Comparison of ENCODE assay signal across 8 cellular contexts in the genomic region with DNA sequence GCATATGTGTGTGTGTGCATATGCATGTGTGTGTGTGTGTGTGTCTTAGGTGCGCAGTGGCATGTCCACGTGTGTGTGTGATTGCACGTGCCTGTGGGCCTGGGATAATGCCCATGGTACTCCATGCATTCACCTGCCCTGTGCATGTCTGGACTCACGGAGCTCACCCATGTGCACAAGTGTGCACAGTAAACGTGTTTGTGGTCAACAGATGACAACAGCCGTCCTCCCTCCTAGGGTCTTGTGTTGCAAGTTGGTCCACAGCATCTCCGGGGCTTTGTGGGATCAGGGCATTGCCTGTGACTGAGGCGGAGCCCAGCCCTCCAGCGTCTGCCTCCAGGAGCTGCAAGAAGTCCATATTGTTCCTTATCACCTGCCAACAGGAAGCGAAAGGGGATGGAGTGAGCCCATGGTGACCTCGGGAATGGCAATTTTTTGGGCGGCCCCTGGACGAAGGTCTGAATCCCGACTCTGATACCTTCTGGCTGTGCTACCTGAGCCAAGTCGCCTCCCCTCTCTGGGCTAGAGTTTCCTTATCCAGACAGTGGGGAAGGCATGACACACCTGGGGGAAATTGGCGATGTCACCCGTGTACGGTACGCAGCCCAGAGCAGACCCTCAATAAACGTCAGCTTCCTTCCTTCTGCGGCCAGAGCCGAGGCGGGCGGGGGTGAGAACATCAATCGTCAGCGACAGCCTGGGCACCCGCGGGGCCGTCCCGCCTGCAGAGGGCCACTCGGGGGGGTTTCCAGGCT. TPM values are rescaled to one million over a fixed set of nuclear protein-coding genes. Genes with fewer than 3 reads are reported as not detected.
A peak's percentile ranks its signal among the peaks of the same experiment; 100 is the strongest.
DNase-seq lines count a peak whose midpoint lies in the region; ATAC-seq and TF ChIP-seq lines count a peak whose summit lies in the region.

No MANE protein-coding gene starts in this region.

- H3F3A ChIP-seq in GM23338 (replicated peaks; ENCODE audit: low read depth): no peaks in the 10 kb centered on the region

- H3K27ac ChIP-seq in GM23338 (ENCODE audit: low read depth): no peak overlapping the region
- H3K27ac ChIP-seq in coronary artery: no peak overlapping the region

- H3K27me3 Mint-ChIP-seq in GM23338 (ENCODE audit: insufficient read depth, low read depth, poor library complexity): peaks cover 7% of the 10 kb centered on the region

- H3K27ac Mint-ChIP-seq in GM23338: no peak overlapping the region

- no peaks in the 10 kb centered on the region for H3K27me3 ChIP-seq in GM23338 (ENCODE audit: insufficient read depth)

- H4K20me1 ChIP-seq in GM23338 (replicated peaks; ENCODE audit: insufficient read depth): no peaks in the 10 kb centered on the region

- peaks cover 22% of the 10 kb centered on the region for H3K9me3 Mint-ChIP-seq in GM23338

- no peak overlapping the region for H2AFZ ChIP-seq in GM23338

- H3K79me2 ChIP-seq in GM23338 (replicated peaks; ENCODE audit: insufficient read depth): no peaks in the 10 kb centered on the region

- ATAC-seq in GM21723 (IDR thresholded peaks at IDR 0.05; ENCODE audit: unreplicated experiment) (peak; percentile 51), GM23338 (no peak)

- H3K4me3 ChIP-seq in GM23338 (no peak overlapping the region), coronary artery (no peak overlapping the region)

- peaks cover 11% of the 10 kb centered on the region for H3K36me3 Mint-ChIP-seq in GM23338 (ENCODE audit: low read depth)

- no peaks in the 10 kb centered on the region for H3K36me3 ChIP-seq in GM23338 (ENCODE audit: insufficient read depth)

- no peak overlapping the region for H3K4me2 ChIP-seq in GM23338

- no peak for TF ChIP-seq CTCF in GM23338 (conservative IDR thresholded peaks at IDR 0.05; ENCODE audit: low read depth in 2 of 2)
- TF ChIP-seq CTCF in coronary artery (IDR thresholded peaks at IDR 0.05): no peak

- no peaks in the 10 kb centered on the region for H3K9me2 ChIP-seq in GM23338 (ENCODE audit: insufficient read depth)

- no peaks in the 10 kb centered on the region; the same call in 2 of the 3 replicates for H3K4me1 Mint-ChIP-seq in GM23338

- no peak overlapping the region for H3K4me3 Mint-ChIP-seq in GM23338

- peak; percentile 49 for DNase-seq in UCSD-AML1 (lab: John Stamatoyannopoulos, UW; ENCODE audit: unreplicated experiment)
- DNase-seq in effector CD8-positive, alpha-beta T cell (lab: John Stamatoyannopoulos, UW): peak; percentile 67
- peak; percentile 74 to 88 for DNase-seq in stimulated activated CD8-positive, alpha-beta memory T cell treated with anti-CD3 and anti-CD28 coated beads, Interleukin-4, amount 100 ng/mL, for 4 hours (ENCODE audit: low read depth in 2 of 2, low spot score in 1 of 2)
- DNase-seq in GM23338 (ENCODE audit: low spot score): no peak
- DNase-seq in NCI-H1694 treated with DMSO at 0.1 percent for 48 hours (lab: John Stamatoyannopoulos, UW): no peak
- no peak for DNase-seq in coronary artery (ENCODE audit: low spot score)
- no peak for DNase-seq in NCI-H1417 (lab: John Stamatoyannopoulos, UW)

- no peaks in the 10 kb centered on the region for H3K4me1 ChIP-seq in GM23338 (ENCODE audit: insufficient read depth)

TF ChIP-seq in GM23338, 12 proteins besides CTCF, POLR2A, EP300 and RAD21 (continues in another document):
- TF ChIP-seq, protein P1, sequence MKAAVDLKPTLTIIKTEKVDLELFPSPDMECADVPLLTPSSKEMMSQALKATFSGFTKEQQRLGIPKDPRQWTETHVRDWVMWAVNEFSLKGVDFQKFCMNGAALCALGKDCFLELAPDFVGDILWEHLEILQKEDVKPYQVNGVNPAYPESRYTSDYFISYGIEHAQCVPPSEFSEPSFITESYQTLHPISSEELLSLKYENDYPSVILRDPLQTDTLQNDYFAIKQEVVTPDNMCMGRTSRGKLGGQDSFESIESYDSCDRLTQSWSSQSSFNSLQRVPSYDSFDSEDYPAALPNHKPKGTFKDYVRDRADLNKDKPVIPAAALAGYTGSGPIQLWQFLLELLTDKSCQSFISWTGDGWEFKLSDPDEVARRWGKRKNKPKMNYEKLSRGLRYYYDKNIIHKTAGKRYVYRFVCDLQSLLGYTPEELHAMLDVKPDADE (IDR thresholded peaks at IDR 0.05): no peak
- TF ChIP-seq, protein P2, sequence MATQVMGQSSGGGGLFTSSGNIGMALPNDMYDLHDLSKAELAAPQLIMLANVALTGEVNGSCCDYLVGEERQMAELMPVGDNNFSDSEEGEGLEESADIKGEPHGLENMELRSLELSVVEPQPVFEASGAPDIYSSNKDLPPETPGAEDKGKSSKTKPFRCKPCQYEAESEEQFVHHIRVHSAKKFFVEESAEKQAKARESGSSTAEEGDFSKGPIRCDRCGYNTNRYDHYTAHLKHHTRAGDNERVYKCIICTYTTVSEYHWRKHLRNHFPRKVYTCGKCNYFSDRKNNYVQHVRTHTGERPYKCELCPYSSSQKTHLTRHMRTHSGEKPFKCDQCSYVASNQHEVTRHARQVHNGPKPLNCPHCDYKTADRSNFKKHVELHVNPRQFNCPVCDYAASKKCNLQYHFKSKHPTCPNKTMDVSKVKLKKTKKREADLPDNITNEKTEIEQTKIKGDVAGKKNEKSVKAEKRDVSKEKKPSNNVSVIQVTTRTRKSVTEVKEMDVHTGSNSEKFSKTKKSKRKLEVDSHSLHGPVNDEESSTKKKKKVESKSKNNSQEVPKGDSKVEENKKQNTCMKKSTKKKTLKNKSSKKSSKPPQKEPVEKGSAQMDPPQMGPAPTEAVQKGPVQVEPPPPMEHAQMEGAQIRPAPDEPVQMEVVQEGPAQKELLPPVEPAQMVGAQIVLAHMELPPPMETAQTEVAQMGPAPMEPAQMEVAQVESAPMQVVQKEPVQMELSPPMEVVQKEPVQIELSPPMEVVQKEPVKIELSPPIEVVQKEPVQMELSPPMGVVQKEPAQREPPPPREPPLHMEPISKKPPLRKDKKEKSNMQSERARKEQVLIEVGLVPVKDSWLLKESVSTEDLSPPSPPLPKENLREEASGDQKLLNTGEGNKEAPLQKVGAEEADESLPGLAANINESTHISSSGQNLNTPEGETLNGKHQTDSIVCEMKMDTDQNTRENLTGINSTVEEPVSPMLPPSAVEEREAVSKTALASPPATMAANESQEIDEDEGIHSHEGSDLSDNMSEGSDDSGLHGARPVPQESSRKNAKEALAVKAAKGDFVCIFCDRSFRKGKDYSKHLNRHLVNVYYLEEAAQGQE (IDR thresholded peaks at IDR 0.05; ENCODE audit: unreplicated experiment): no peak
- TF ChIP-seq POLR2AphosphoS5 (IDR thresholded peaks at IDR 0.05; ENCODE audit: low read depth): no peak
- TF ChIP-seq JUNB (IDR thresholded peaks at IDR 0.05; ENCODE audit: unreplicated experiment): no peak
- TF ChIP-seq EZH2phosphoT487 (IDR thresholded peaks at IDR 0.05; ENCODE audit: unreplicated experiment): no peak
- no peak for TF ChIP-seq ZNF331 (CRISPR knock-in tag; IDR thresholded peaks at IDR 0.05; ENCODE audit: low read depth)
- no peak for TF ChIP-seq CREB1 (CRISPR knock-in tag; IDR thresholded peaks at IDR 0.05; ENCODE audit: low read depth)
- TF ChIP-seq EZH2 (IDR thresholded peaks at IDR 0.05; ENCODE audit: low read depth, unreplicated experiment): no peak
- TF ChIP-seq NANOG (IDR thresholded peaks at IDR 0.05; ENCODE audit: borderline replicate concordance): no peak
- no peak for TF ChIP-seq ZNF114 (CRISPR knock-in tag; IDR thresholded peaks at IDR 0.05)
- TF ChIP-seq STAT1 (IDR thresholded peaks at IDR 0.05; ENCODE audit: unreplicated experiment): no peak

RNA-seq across cellular contexts. Expression of a gene that starts 47.6 kb away (rescaled TPM):
- total RNA-seq in GM23338 (2014; rRNA removed; shearing (Covaris generic)): 2.6 TPM in 2 replicates
- 0.42 and 0.83 TPM in 2 replicates for polyA plus RNA-seq in GM23338 (2016; fragmentation: Nextera tagmentation; extraction: Ambion mirVana)

Comparison
In these comparisons a context has a peak if more than half of its experiments do, and no peak if none do; other contexts are left out.
1. DNase-seq: peak in UCSD-AML1 (single experiment), effector CD8-positive, alpha-beta T cell (single experiment) and stimulated activated CD8-positive, alpha-beta memory T cell treated with anti-CD3 and anti-CD28 coated beads, Interleukin-4, amount 100 ng/mL, for 4 hours (2 of 2); none in GM23338 (single experiment), NCI-H1694 treated with DMSO at 0.1 percent for 48 hours (single experiment), coronary artery (single experiment) and NCI-H1417 (0 of 3).